26 cellular contexts compared by ENCODE assay signal in genomic region chr15:88877415-88877814, GRCh38.
"Had no signal": no experiment of that assay in that cellular context is flagged by ENCODE, and none has a peak within 500 bp of the region (broad histone marks: within the 10 kb centered on the region; RNA-seq: fewer than 3 reads in every experiment).

No MANE protein-coding gene starts in this region.

- FAIRE-seq: islet of Langerhans, keratinocyte had no signal

- H3K4me3 ChIP-seq: coronary artery, dorsolateral prefrontal cortex, esophagus squamous epithelium, gastrocnemius medialis, heart right ventricle, left lung, lower lobe of right lung, mucosa of descending colon had no signal

- H3K4me1 ChIP-seq: esophagus squamous epithelium, gastrocnemius medialis, left lung, lower lobe of right lung had no signal

- H3K27me3 ChIP-seq: gastrocnemius medialis, heart right ventricle had no signal

- DNase-seq: dermis blood vessel endothelial cell; dorsolateral prefrontal cortex; effector CD4-positive, alpha-beta T cell; effector memory CD4-positive, alpha-beta T cell; erythroblast; esophagus squamous epithelium; foreskin fibroblast; foreskin melanocyte; gastrocnemius medialis; glutamatergic neuron; head of caudate nucleus; heart right ventricle; hippocampal formation; left cardiac atrium; left ventricle myocardium superior; lower lobe of right lung; mesenchymal stem cell; mucosa of descending colon; naive B cell; naive thymus-derived CD8-positive, alpha-beta T cell had no signal

- H3K36me3 ChIP-seq: lower lobe of right lung had no signal

- ATAC-seq: esophagus mucosa; gastrocnemius medialis; heart right ventricle; left cardiac atrium; left lung; left ventricle myocardium superior; lower lobe of right lung; mucosa of descending colon; naive thymus-derived CD8-positive, alpha-beta T cell had no signal

- H3K9me3 ChIP-seq: esophagus squamous epithelium, gastrocnemius medialis, heart right ventricle, left lung, lower lobe of right lung, mucosa of descending colon had no signal

- H3K27ac ChIP-seq: coronary artery, dorsolateral prefrontal cortex, epithelial cell of prostate, esophagus squamous epithelium, gastrocnemius medialis, heart right ventricle, left lung, lower lobe of right lung had no signal
